In the genomic region with DNA sequence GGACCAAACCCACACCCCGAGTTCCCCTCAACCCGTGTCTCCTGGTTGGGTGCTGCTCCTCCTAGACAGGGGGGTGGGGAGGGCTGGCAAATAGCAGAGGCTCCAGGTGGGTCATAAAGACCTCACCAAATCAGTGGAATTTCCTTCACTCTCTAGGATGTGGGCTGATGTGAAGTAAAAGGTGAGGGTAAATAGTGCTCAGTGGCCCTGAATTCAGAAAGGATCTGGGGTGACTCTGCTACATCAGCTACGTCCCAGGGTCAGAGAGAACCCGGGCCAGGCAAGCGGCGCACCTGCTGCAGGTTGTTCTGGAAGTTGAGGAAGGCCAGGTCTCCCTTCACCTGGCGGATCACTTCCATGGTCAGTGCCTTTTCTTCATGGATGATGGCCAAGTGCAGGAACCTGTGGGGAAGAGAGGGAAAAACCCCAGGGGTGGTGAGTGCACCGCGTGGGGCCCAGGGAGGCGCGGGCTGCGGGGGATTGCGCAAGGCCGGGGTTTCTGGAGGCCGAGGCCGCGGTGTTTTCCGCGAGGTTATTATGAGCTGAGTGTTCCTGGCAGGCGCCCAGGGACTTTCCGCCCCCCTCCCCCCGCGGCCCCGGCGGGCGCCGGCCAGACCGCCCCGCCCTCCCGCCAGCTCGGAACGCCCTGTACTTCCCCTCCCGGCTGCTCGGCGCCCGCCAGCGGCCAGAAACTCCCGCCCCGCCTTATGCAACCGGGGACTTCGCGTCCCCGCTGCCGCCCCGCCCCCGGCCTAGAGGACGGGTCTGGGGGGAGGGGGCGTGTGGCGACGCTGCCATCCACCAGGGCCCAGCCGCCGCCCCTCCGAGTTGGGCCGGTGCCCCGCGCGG, we compare ENCODE assay signal across 8 cellular contexts. TPM values are rescaled to one million over a fixed set of nuclear protein-coding genes. Genes with fewer than 3 reads are reported as not detected.
DNase-seq lines count a peak whose midpoint lies in the region; ATAC-seq and TF ChIP-seq lines count a peak whose summit lies in the region.

No MANE protein-coding gene starts in this region.

- H3K27me3 ChIP-seq in kidney epithelial cell (ENCODE audit: control insufficient read depth, insufficient read depth, low read length), result no peaks in the 10 kb centered on the region

- TF ChIP-seq CTCF in kidney epithelial cell (IDR thresholded peaks at IDR 0.05; ENCODE audit: insufficient read depth, low read length, poor library complexity, severe bottlenecking), result no peak

- H3K4me3 Mint-ChIP-seq in central memory CD8-positive, alpha-beta T cell, result peak overlapping the region; percentile 92

- H3K4me1 Mint-ChIP-seq in central memory CD8-positive, alpha-beta T cell, result peaks cover 64% of the 10 kb centered on the region

- peak overlapping the region; percentile 95 for H3K4me3 ChIP-seq in kidney epithelial cell (ENCODE audit: low read depth, low read length)

- H3K36me3 Mint-ChIP-seq in central memory CD8-positive, alpha-beta T cell (ENCODE audit: insufficient read depth), result peaks cover 59% of the 10 kb centered on the region

- no peaks in the 10 kb centered on the region for H3K9me3 Mint-ChIP-seq in central memory CD8-positive, alpha-beta T cell

- DNase-seq in Ammon's horn (ENCODE audit: low spot score) (peak; percentile 93), GM19238 (ENCODE audit: insufficient read length, low spot score) (peak; percentile 90), NCI-H446 treated with DMSO at 0.1 percent for 48 hours (lab: John Stamatoyannopoulos, UW) (peak; percentile 90), kidney epithelial cell (ENCODE audit: low read depth) (peak; percentile 64)
- DNase-seq in activated CD4-positive, CD25-positive, alpha-beta regulatory T cell treated with anti-CD3 and anti-CD28 coated beads, Interleukin-2, amount 50 U/mL, for 72 hours, result peak; percentile 96
- DNase-seq in central memory CD8-positive, alpha-beta T cell (ENCODE audit: low spot score in 2 of 2), result peak; percentile 91 to 93
- DNase-seq in stimulated activated CD4-positive, alpha-beta T cell treated with anti-CD3 and anti-CD28 coated beads, Interleukin-15, amount 100 ng/mL, for 1 hour (ENCODE audit: low read depth in 1 of 2, low spot score in 1 of 2), result peak; percentile 96 to 97

- H3K27ac Mint-ChIP-seq in central memory CD8-positive, alpha-beta T cell (ENCODE audit: low read depth), result peak overlapping the region; percentile 99

- H3K36me3 ChIP-seq in kidney epithelial cell (ENCODE audit: control insufficient read depth, insufficient read depth, low read length), result peaks cover 3% of the 10 kb centered on the region

- peak; percentile 40 for ATAC-seq in HG03378 (IDR thresholded peaks at IDR 0.05; ENCODE audit: unreplicated experiment)
- peak; percentile 64 for ATAC-seq in central memory CD8-positive, alpha-beta T cell (replicated peaks; ENCODE audit: extremely low read depth, poor library complexity, severe bottlenecking)

- H3K27me3 Mint-ChIP-seq in central memory CD8-positive, alpha-beta T cell, result no peaks in the 10 kb centered on the region

RNA-seq across cellular contexts. Expression of gene NFKBIA, which starts 0.9 kb away (rescaled TPM):
- total RNA-seq in kidney epithelial cell, result 196 and 240 TPM in 2 replicates

Comparison
In these comparisons a context has a peak if more than half of its experiments do, and no peak if none do; other contexts are left out.
1. Peak in every context shown above with its lines: DNase-seq, ATAC-seq and H3K4me3 ChIP-seq.